Comparison of ENCODE assay signal across 13 cellular contexts in genomic region chr9:134413112-134413715, GRCh38.
DNase-seq lines count a peak whose midpoint lies in the region; ATAC-seq, FAIRE-seq and TF ChIP-seq lines count a peak whose summit lies in the region.
"Had no signal": no experiment of that assay in that cellular context is flagged by ENCODE, and none has a peak within 500 bp of the region (broad histone marks: within the 10 kb centered on the region; RNA-seq: fewer than 3 reads in every experiment).

No MANE protein-coding gene starts in this region.

- H4K91ac ChIP-seq in neuronal stem cell (ENCODE audit: low read depth, low read length, poor library complexity): peak overlapping the region; percentile 43

- no peak overlapping the region for H2BK12ac ChIP-seq in neuronal stem cell (ENCODE audit: low read length)

- no peak for TF ChIP-seq CTCF in left ventricle myocardium inferior (IDR thresholded peaks at IDR 0.05; ENCODE audit: borderline replicate concordance)

- peak overlapping the region; percentile 74 for H3K9ac ChIP-seq in neuronal stem cell (ENCODE audit: low read depth, low read length, poor library complexity)

- no peak overlapping the region for H3K18ac ChIP-seq in neuronal stem cell (ENCODE audit: low read length)

- H3K4me1 ChIP-seq in left ventricle myocardium inferior (peaks cover 94% of the 10 kb centered on the region), neuronal stem cell (ENCODE audit: control insufficient read depth in 2 of 2, insufficient read depth in 1 of 2, low read depth in 1 of 2, low read length in 2 of 2) (peaks cover 0 to 6% of the 10 kb centered on the region in 2 donors)

- H3K4ac ChIP-seq in neuronal stem cell (ENCODE audit: low read length): no peak overlapping the region

- no peak overlapping the region for H2BK15ac ChIP-seq in neuronal stem cell (ENCODE audit: low read length)

- no peaks in the 10 kb centered on the region for H3K9me3 ChIP-seq in left ventricle myocardium inferior (replicated peaks)
- no peaks in the 10 kb centered on the region for H3K9me3 ChIP-seq in neuronal stem cell (replicated peaks in 1 of 2; ENCODE audit: control insufficient read depth in 2 of 2, insufficient read depth in 1 of 2, low read depth in 1 of 2, low read length in 2 of 2)

- peak overlapping the region; percentile 91 for H3K14ac ChIP-seq in neuronal stem cell (ENCODE audit: low read length)

- H2BK5ac ChIP-seq in neuronal stem cell (ENCODE audit: low read length): no peak overlapping the region

- no peak overlapping the region for H2BK120ac ChIP-seq in neuronal stem cell (ENCODE audit: low read depth, low read length)

- H3K4me2 ChIP-seq in neuronal stem cell (ENCODE audit: insufficient read depth, low read length, poor library complexity, severe bottlenecking): no peak overlapping the region

- H2AK5ac ChIP-seq in neuronal stem cell (ENCODE audit: low read depth, low read length): no peak overlapping the region

- 100% methylated on average over 1 of the region's 13 CpGs; no CpG with 5 or more reads in 1 of the 2 donors for WGBS in neuronal stem cell (ENCODE audit: extremely low coverage in 2 of 2, insufficient read length in 2 of 2, insufficient replicate concordance in 1 of 2), 2 donors

- H3K27me3 ChIP-seq in left ventricle myocardium inferior (ENCODE audit: low read depth): no peaks in the 10 kb centered on the region
- no peaks in the 10 kb centered on the region for H3K27me3 ChIP-seq in neuronal stem cell (ENCODE audit: control insufficient read depth in 3 of 3, insufficient read depth in 3 of 3, low read depth in 1 of 3, low read length in 3 of 3)

- H3K27ac ChIP-seq in left ventricle myocardium inferior (replicated peaks): peak overlapping the region; percentile 92
- H3K27ac ChIP-seq in caudate nucleus (ENCODE audit: low read depth, low read length): peak overlapping the region; percentile 71
- no peak overlapping the region for H3K27ac ChIP-seq in neuronal stem cell (replicated peaks; ENCODE audit: low read length)

- DNase-seq in left ventricle myocardium inferior (no peak), Right ventricle myocardium superior (no peak), caudate nucleus (lab: John Stamatoyannopoulos, UW) (no peak), neuronal stem cell (ENCODE audit: low spot score) (no peak), urothelium cell line (ENCODE audit: low spot score) (no peak), A172 (ENCODE audit: low spot score) (no peak), cerebellar nuclear complex (lab: John Stamatoyannopoulos, UW) (no peak), T1000 (lab: John Stamatoyannopoulos, UW) (no peak)
- DNase-seq: activated CD4-positive, alpha-beta T cell treated with anti-CD3 and anti-CD28 coated beads, Interleukin-2, amount 50 U/mL, for 1 hour; AML-193; kidney; natural killer cell; stimulated activated CD4-positive, alpha-beta T cell treated with anti-CD3 and anti-CD28 coated beads, Interleukin-12 subunit alpha, Interleukin-12 subunit beta, amount 100 ng/mL, for 4 hours had no signal

- H3K23ac ChIP-seq in neuronal stem cell (ENCODE audit: low read depth, low read length, poor library complexity): peak overlapping the region; percentile 52

- no peak for ATAC-seq in Right ventricle myocardium superior (ENCODE audit: poor library complexity)

- H3K4me3 ChIP-seq in left ventricle myocardium inferior (no peak overlapping the region), neuronal stem cell (ENCODE audit: low read length in 2 of 2) (peak overlapping the region in 1 of 2 donors; percentile 50)

- H3K36me3 ChIP-seq in left ventricle myocardium inferior (peaks cover 21% of the 10 kb centered on the region), neuronal stem cell (replicated peaks in 1 of 2; ENCODE audit: control insufficient read depth in 2 of 2, insufficient read depth in 2 of 2, low read length in 2 of 2) (peaks cover 12 to 22% of the 10 kb centered on the region in 2 donors)

- H4K8ac ChIP-seq in neuronal stem cell (ENCODE audit: low read depth, low read length): no peak overlapping the region

- intact Hi-C loops in left ventricle myocardium inferior (cut with micrococcal nuclease): loop anchor here (10.0 kb wide), 1 partner anchor 48 kb away; no protein-coding TSS in a partner anchor
- intact Hi-C loops in Right ventricle myocardium superior (cut with DNase I): no loop called here

- no peak overlapping the region for H2AFZ ChIP-seq in neuronal stem cell (ENCODE audit: low read length)

- FAIRE-seq in urothelium cell line (lab: Jason Lieb, UNC): peak; percentile 90
- FAIRE-seq: kidney had no signal

- peaks cover 16% of the 10 kb centered on the region for H3K79me1 ChIP-seq in neuronal stem cell (ENCODE audit: low read depth, low read length)
